19 cellular contexts compared by ENCODE assay signal in the genomic region with DNA sequence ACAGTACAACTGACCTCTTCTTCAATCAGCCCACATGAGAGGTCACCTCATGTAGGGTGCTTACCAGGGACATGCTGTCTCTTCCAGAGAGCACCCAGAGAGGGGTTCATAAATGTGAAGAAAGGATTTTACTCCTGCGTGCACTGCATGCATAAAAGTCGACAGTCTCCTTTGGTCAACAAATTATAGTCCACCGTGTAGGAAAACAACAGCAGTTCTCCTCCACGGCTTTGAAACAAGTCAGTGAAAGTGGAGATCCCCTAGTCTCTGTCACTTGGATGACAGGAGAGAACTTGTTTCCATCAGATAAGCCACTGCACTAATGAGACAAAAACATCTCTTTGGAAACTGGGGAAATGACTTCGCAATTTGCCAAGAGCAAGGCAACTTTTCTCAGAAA. TPM values are rescaled to one million over a fixed set of nuclear protein-coding genes. Genes with fewer than 3 reads are reported as not detected.
A peak's percentile ranks its signal among the peaks of the same experiment; 100 is the strongest.
DNase-seq lines count a peak whose midpoint lies in the region; ATAC-seq and TF ChIP-seq lines count a peak whose summit lies in the region.
"Had no signal": no experiment of that assay in that cellular context is flagged by ENCODE, and none has a peak within 500 bp of the region (broad histone marks: within the 10 kb centered on the region; RNA-seq: fewer than 3 reads in every experiment).

No MANE protein-coding gene starts in this region.

- DNase-seq in mammary epithelial cell = peak; percentile 77
- DNase-seq in substantia nigra (lab: John Stamatoyannopoulos, UW) = peak in 1 of 49 donors; percentile 35
- no peak for DNase-seq in H9
- no peak for DNase-seq in retina
- DNase-seq: activated CD4-positive, alpha-beta T cell treated with anti-CD3 and anti-CD28 coated beads, Interleukin-2, amount 10 ng/mL, durations not matched to agents 7 days and 5 days; activated gamma-delta T cell treated with Interleukin-2 at 50 U/mL for 16 hours; DMS79 treated with DMSO at 0.1 percent for 48 hours; hippocampal formation; mesendoderm; NCI-H1417; NCI-H69; SHP77 treated with DMSO at 0.1 percent for 48 hours; T-helper 1 cell had no signal

- H2BK20ac ChIP-seq in H9 (ENCODE audit: low read depth, low read length, poor library complexity, severe bottlenecking) = no peak overlapping the region

- H4K91ac ChIP-seq in H9 (ENCODE audit: insufficient read length, low read depth, low read length) = no peak overlapping the region

- H2BK12ac ChIP-seq in H9 (ENCODE audit: insufficient read length, low read depth, low read length) = no peak overlapping the region

- H3K14ac ChIP-seq in H9 (ENCODE audit: insufficient read depth, low read length) = no peak overlapping the region

- H2AFZ ChIP-seq in mammary epithelial cell (ENCODE audit: low read depth, low read length) (peak overlapping the region; percentile 29), H9 (ENCODE audit: low read length) (no peak overlapping the region)

- H3T11ph ChIP-seq in H9 (ENCODE audit: low read length) = no peak overlapping the region

- H3K27ac ChIP-seq in mammary epithelial cell (ENCODE audit: insufficient read depth, low read depth, low read length) = peak overlapping the region; percentile 77
- peak overlapping the region; percentile 67 for H3K27ac ChIP-seq in layer of hippocampus (ENCODE audit: low read depth, low read length)
- H3K27ac ChIP-seq in substantia nigra (ENCODE audit: low read depth, low read length, poor library complexity, severe bottlenecking) = peak overlapping the region; percentile 72
- no peak overlapping the region for H3K27ac ChIP-seq in H9 (ENCODE audit: insufficient read length, low read depth, low read length)

- H2AK5ac ChIP-seq in H9 (ENCODE audit: insufficient read length, low read length) = no peak overlapping the region

- H3K27me3 Mint-ChIP-seq in H9 (ENCODE audit: low read depth) = peaks cover 11% of the 10 kb centered on the region; the same call in 1 of the 2 replicates

- TF ChIP-seq CTCF in mammary epithelial cell (conservative IDR thresholded peaks at IDR 0.05 in 1 of 2, IDR thresholded peaks at IDR 0.05 in 1 of 2; ENCODE audit: extremely low read depth in 1 of 2, insufficient read depth in 1 of 2, low read depth in 1 of 2, low read length in 2 of 2) (no peak), H9 (conservative IDR thresholded peaks at IDR 0.05) (no peak)

- H3K4me3 ChIP-seq in mammary epithelial cell (replicated peaks in 1 of 3; ENCODE audit: insufficient read depth in 1 of 3, low read depth in 2 of 3, low read length in 3 of 3) = peak overlapping the region in 1 of 3 experiments; percentile 2
- H3K4me3 ChIP-seq: tibial nerve had no signal

- dilution Hi-C loops in mammary epithelial cell (cut with HindIII; ENCODE audit: low sequenced_read_pairs) = no loop called here

- no peaks in the 10 kb centered on the region for H3K4me1 Mint-ChIP-seq in H9
- H3K4me1 Mint-ChIP-seq: activated CD4-positive, alpha-beta T cell treated with anti-CD3 and anti-CD28 coated beads, Interleukin-2, amount 10 ng/mL, durations not matched to agents 7 days and 5 days had no signal

- no peaks in the 10 kb centered on the region for H4K20me1 ChIP-seq in mammary epithelial cell (ENCODE audit: insufficient read depth, low read length)
- H4K20me1 ChIP-seq in H9 (ENCODE audit: control insufficient read depth, insufficient read depth, insufficient read length) = no peaks in the 10 kb centered on the region

- no peaks in the 10 kb centered on the region for H3K9me3 Mint-ChIP-seq in H9
- H3K9me3 Mint-ChIP-seq: activated CD4-positive, alpha-beta T cell treated with anti-CD3 and anti-CD28 coated beads, Interleukin-2, amount 10 ng/mL, durations not matched to agents 7 days and 5 days had no signal

- H3K23me2 ChIP-seq in H9 (ENCODE audit: insufficient read length, low read depth, low read length, poor library complexity, severe bottlenecking) = no peaks in the 10 kb centered on the region

- no peak overlapping the region for H2BK5ac ChIP-seq in H9 (ENCODE audit: insufficient read length, low read length)

- H3K18ac ChIP-seq in H9 (ENCODE audit: insufficient read length, low read depth, low read length) = no peak overlapping the region

- H2BK120ac ChIP-seq in H9 (ENCODE audit: low read depth, low read length, poor library complexity, severe bottlenecking) = no peak overlapping the region

- peak overlapping the region; percentile 25 for H3K9ac ChIP-seq in mammary epithelial cell (ENCODE audit: insufficient read depth, low read length)
- H3K9ac ChIP-seq in H9 (ENCODE audit: extremely low read depth, insufficient read length, low read length) = no peak overlapping the region

- H3K79me2 ChIP-seq in mammary epithelial cell (ENCODE audit: insufficient read depth, low read length) = peaks cover 70% of the 10 kb centered on the region
- H3K79me2 ChIP-seq in H9 (ENCODE audit: insufficient read depth, low read length) = no peaks in the 10 kb centered on the region

- WGBS in mammary epithelial cell (ENCODE audit: low coverage, missing lambda C conversion rate) = 13% methylated on average over 5 of the region's 5 CpGs
- WGBS in H9 (ENCODE audit: extremely low coverage, insufficient read length, low lambda C conversion rate) = no CpG with 5 or more reads among the region's 5 CpGs

- H3K27me3 ChIP-seq in mammary epithelial cell (ENCODE audit: insufficient read depth, low read length) (no peaks in the 10 kb centered on the region), layer of hippocampus (ENCODE audit: control insufficient read depth, insufficient read depth, low read length) (no peaks in the 10 kb centered on the region), H9 (ENCODE audit: insufficient read depth, low read length) (no peaks in the 10 kb centered on the region)
- H3K27me3 ChIP-seq: tibial nerve had no signal

- H4K8ac ChIP-seq in H9 (replicated peaks; ENCODE audit: insufficient read length, low read depth, low read length) = no peak overlapping the region

- H3K23ac ChIP-seq in H9 (ENCODE audit: insufficient read length, low read depth, low read length) = no peak overlapping the region

- intact Hi-C loops in mammary epithelial cell (cut with micrococcal nuclease) = loop anchor here (1.0 kb wide), 1 partner anchor 8 kb away; no protein-coding TSS in a partner anchor

- no peak overlapping the region for H3K4me3 Mint-ChIP-seq in H9
- H3K4me3 Mint-ChIP-seq: activated CD4-positive, alpha-beta T cell treated with anti-CD3 and anti-CD28 coated beads, Interleukin-2, amount 10 ng/mL, durations not matched to agents 7 days and 5 days had no signal

- no peak for TF ChIP-seq POLR2A in GM18505 (IDR thresholded peaks at IDR 0.05; ENCODE audit: borderline replicate concordance, extremely low read depth, insufficient read depth, insufficient read length)

- H3K27ac Mint-ChIP-seq in H9 = 0 out of 7 replicates have a peak overlapping the region, but pooled peaks of 1 of the 3 experiments have one; percentile 14
- H3K27ac Mint-ChIP-seq: activated CD4-positive, alpha-beta T cell treated with anti-CD3 and anti-CD28 coated beads, Interleukin-2, amount 10 ng/mL, durations not matched to agents 7 days and 5 days had no signal

- no peaks in the 10 kb centered on the region for H3K36me3 ChIP-seq in mammary epithelial cell (ENCODE audit: insufficient read depth, low read length)
- H3K36me3 ChIP-seq: tibial nerve had no signal

- no peaks in the 10 kb centered on the region for H3K36me3 Mint-ChIP-seq in H9 (ENCODE audit: insufficient read depth in 1 of 3, low read depth in 3 of 3)

- CTCF ChIA-PET in mammary epithelial cell (lab: Charles Lee; ENCODE audit: low non-redundant PET) = no interaction called here

- no peak overlapping the region for H4K5ac ChIP-seq in H9 (ENCODE audit: insufficient read length, low read depth, low read length)

- peak overlapping the region; percentile 66 for H3K4me2 ChIP-seq in mammary epithelial cell (ENCODE audit: insufficient read depth, low read depth, low read length)
- no peak overlapping the region for H3K4me2 ChIP-seq in H9 (ENCODE audit: insufficient read depth, insufficient read length, low read length)

- in situ Hi-C loops in mammary epithelial cell (cut with MboI; ENCODE audit: low sequenced_read_pairs in 2 of 2) = no loop called here

- peaks cover 3% of the 10 kb centered on the region for H3K4me1 ChIP-seq in mammary epithelial cell (ENCODE audit: insufficient read depth, low read length)
- no peaks in the 10 kb centered on the region for H3K4me1 ChIP-seq in H9 (ENCODE audit: insufficient read depth, low read length)
- H3K4me1 ChIP-seq: tibial nerve had no signal

- ATAC-seq in GM18505 (IDR thresholded peaks at IDR 0.05; ENCODE audit: unreplicated experiment) (no peak), HG02571 (IDR thresholded peaks at IDR 0.05; ENCODE audit: unreplicated experiment) (no peak)

- no peak overlapping the region for H3K4ac ChIP-seq in H9 (ENCODE audit: low read depth, low read length)

- H2BK15ac ChIP-seq in H9 (ENCODE audit: low read depth, low read length) = no peak overlapping the region

- BruUV-seq in mammary epithelial cell (replicated peaks; lab: Mats Ljungman, UMichigan) = no TSS peak

- H3K79me1 ChIP-seq in H9 (ENCODE audit: insufficient read depth, low read depth, low read length, poor library complexity, severe bottlenecking) = no peaks in the 10 kb centered on the region

- no peak overlapping the region for H3K56ac ChIP-seq in H9 (ENCODE audit: insufficient read length, low read depth, low read length)

- no peaks in the 10 kb centered on the region for H3K9me3 ChIP-seq in mammary epithelial cell (replicated peaks; ENCODE audit: insufficient read depth, low read length)
- H3K9me3 ChIP-seq in H9 (ENCODE audit: control insufficient read depth, low read depth, low read length) = no peaks in the 10 kb centered on the region
- H3K9me3 ChIP-seq: tibial nerve had no signal

TF ChIP-seq in PFSK-1, 5 proteins besides CTCF, POLR2A, EP300 and RAD21:
- peak; percentile 80; the same call in 1 of the 2 replicates for TF ChIP-seq SIN3A (IDR thresholded peaks at IDR 0.05; ENCODE audit: borderline replicate concordance, insufficient read depth, low read length)
- no peak for TF ChIP-seq POLR2AphosphoS5 (IDR thresholded peaks at IDR 0.05; ENCODE audit: low read depth, low read length)

RNA-seq across cellular contexts. Expression of a gene that starts 9.7 kb away (rescaled TPM):
- 0.44 TPM for polyA plus RNA-seq in PFSK-1 (2012; ENCODE audit: insufficient read length, low read depth)
- total RNA-seq in mammary epithelial cell (1 to 10 TPM; 4.5 to 9.8 TPM), H9 (2021) (not detected in 2 replicates)
- 3.0 TPM for polyA plus RNA-seq in mammary epithelial cell
- polyA minus RNA-seq in mammary epithelial cell = 22.3 TPM
- total RNA-seq: activated CD4-positive, alpha-beta T cell treated with anti-CD3 and anti-CD28 coated beads, Interleukin-2, amount 10 ng/mL, durations not matched to agents 7 days and 5 days had no signal
- polyA plus RNA-seq: keratinocyte had no signal
